ENCODE assay signal across 8 cellular contexts in the genomic region with DNA sequence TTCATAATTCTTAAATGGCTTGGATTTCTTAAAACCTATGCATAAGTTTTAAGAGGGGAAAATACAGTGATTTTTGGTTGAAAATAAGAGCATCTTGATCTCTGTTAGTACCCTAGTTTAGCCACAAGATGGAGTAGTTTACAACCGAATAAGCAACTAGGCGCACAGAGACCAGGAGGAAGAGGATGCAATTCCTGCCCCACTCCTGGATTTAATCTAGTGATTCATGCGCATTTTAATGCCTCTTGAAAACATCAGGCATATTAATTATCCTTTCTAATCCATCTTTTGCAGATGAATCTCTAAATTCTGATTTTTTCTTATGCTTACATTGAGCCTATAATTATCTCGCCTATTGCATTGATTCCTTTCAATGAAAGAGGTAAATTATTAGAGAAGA.
A peak's percentile ranks its signal among the peaks of the same experiment; 100 is the strongest.
DNase-seq lines count a peak whose midpoint lies in the region; ATAC-seq and TF ChIP-seq lines count a peak whose summit lies in the region.

No MANE protein-coding gene starts in this region.

- H3K9ac ChIP-seq in liver (ENCODE audit: low read depth in 1 of 2, low read length in 2 of 2): no peak overlapping the region

- H3K27ac Mint-ChIP-seq in activated T-helper 2 cell treated with anti-CD3 and anti-CD28 coated beads, Interferon-gamma antibody, Interleukin-2, Interleukin-4, amounts not matched to agents 10 μg/mL and 5 μg/mL and 100 μg/mL, durations not matched to agents 14 hours and 24 hours and 36 hours: no peak overlapping the region

- DNase-seq in GM04503 (ENCODE audit: low read depth) (peak; percentile 13), NCI-H774 (lab: John Stamatoyannopoulos, UW) (peak; percentile 23)
- peak; percentile 13 for DNase-seq in central memory CD4-positive, alpha-beta T cell
- no peak for DNase-seq in activated T-helper 2 cell treated with anti-CD3 and anti-CD28 coated beads, Interferon-gamma antibody, Interleukin-2, Interleukin-4, amounts not matched to agents 10 μg/mL and 5 μg/mL and 100 μg/mL, durations not matched to agents 14 hours and 24 hours and 36 hours (ENCODE audit: low spot score)

- H3K27me3 ChIP-seq in liver (ENCODE audit: control insufficient read depth in 4 of 4, insufficient read depth in 4 of 4, low read length in 3 of 4): no peaks in the 10 kb centered on the region

- no peak overlapping the region for H3K4me3 ChIP-seq in liver (ENCODE audit: low read depth in 1 of 3, low read length in 3 of 3)

- H3K36me3 ChIP-seq in liver (ENCODE audit: control insufficient read depth in 4 of 4, insufficient read depth in 3 of 4, low read depth in 1 of 4, low read length in 3 of 4): no peaks in the 10 kb centered on the region

- peak; percentile 51 for ATAC-seq in HG03432 (IDR thresholded peaks at IDR 0.05; ENCODE audit: unreplicated experiment)
- no peak for ATAC-seq in HG03439 (IDR thresholded peaks at IDR 0.05; ENCODE audit: unreplicated experiment)
- no peak for ATAC-seq in HG02938 (IDR thresholded peaks at IDR 0.05; ENCODE audit: unreplicated experiment)

- H3K4me1 Mint-ChIP-seq in activated T-helper 2 cell treated with anti-CD3 and anti-CD28 coated beads, Interferon-gamma antibody, Interleukin-2, Interleukin-4, amounts not matched to agents 10 μg/mL and 5 μg/mL and 100 μg/mL, durations not matched to agents 14 hours and 24 hours and 36 hours (ENCODE audit: low read depth): no peaks in the 10 kb centered on the region

- H3K27me3 Mint-ChIP-seq in activated T-helper 2 cell treated with anti-CD3 and anti-CD28 coated beads, Interferon-gamma antibody, Interleukin-2, Interleukin-4, amounts not matched to agents 10 μg/mL and 5 μg/mL and 100 μg/mL, durations not matched to agents 14 hours and 24 hours and 36 hours (ENCODE audit: low read depth): no peaks in the 10 kb centered on the region

- no peak overlapping the region for H3K4me3 Mint-ChIP-seq in activated T-helper 2 cell treated with anti-CD3 and anti-CD28 coated beads, Interferon-gamma antibody, Interleukin-2, Interleukin-4, amounts not matched to agents 10 μg/mL and 5 μg/mL and 100 μg/mL, durations not matched to agents 14 hours and 24 hours and 36 hours (ENCODE audit: low read depth)

- no peaks in the 10 kb centered on the region for H3K9me3 ChIP-seq in liver (ENCODE audit: control insufficient read depth in 4 of 4, low read length in 3 of 4)

- peak; percentile 93 to 94 for TF ChIP-seq RAD21 in liver (IDR thresholded peaks at IDR 0.05)

- peak; percentile 77 for TF ChIP-seq CTCF in liver (IDR thresholded peaks at IDR 0.05; ENCODE audit: low read depth, low read length, missing input control)

- H3K4me1 ChIP-seq in liver (ENCODE audit: control insufficient read depth in 4 of 4, insufficient read depth in 4 of 4, low read length in 3 of 4): peaks cover 0 to 4% (median 1%) of the 10 kb centered on the region in 4 donors

- H3K9me3 Mint-ChIP-seq in activated T-helper 2 cell treated with anti-CD3 and anti-CD28 coated beads, Interferon-gamma antibody, Interleukin-2, Interleukin-4, amounts not matched to agents 10 μg/mL and 5 μg/mL and 100 μg/mL, durations not matched to agents 14 hours and 24 hours and 36 hours: no peaks in the 10 kb centered on the region

- WGBS in liver: 28% methylated on average over 4 of the region's 4 CpGs

- H3K36me3 Mint-ChIP-seq in activated T-helper 2 cell treated with anti-CD3 and anti-CD28 coated beads, Interferon-gamma antibody, Interleukin-2, Interleukin-4, amounts not matched to agents 10 μg/mL and 5 μg/mL and 100 μg/mL, durations not matched to agents 14 hours and 24 hours and 36 hours (ENCODE audit: low read depth): no peaks in the 10 kb centered on the region

- H3K27ac ChIP-seq in liver (ENCODE audit: low read depth in 1 of 2, low read length in 2 of 2): no peak overlapping the region

- intact Hi-C loops in activated T-helper 2 cell treated with anti-CD3 and anti-CD28 coated beads, Interferon-gamma antibody, Interleukin-2, Interleukin-4, amounts not matched to agents 10 μg/mL and 5 μg/mL and 100 μg/mL, durations not matched to agents 14 hours and 24 hours and 36 hours (cut with micrococcal nuclease): loop anchor here (1.0 kb wide), 1 partner anchor 124 kb away; no protein-coding TSS in a partner anchor

TF ChIP-seq in liver, 16 proteins besides CTCF, POLR2A, EP300 and RAD21:
- no peak for TF ChIP-seq ZBTB33 (IDR thresholded peaks at IDR 0.05)
- TF ChIP-seq TAF1 (conservative IDR thresholded peaks at IDR 0.05): no peak
